In genomic region chr1:197774691-197775281, GRCh38 we compare ENCODE assay signal across 8 cellular contexts. TPM values are rescaled to one million over a fixed set of nuclear protein-coding genes. Genes with fewer than 3 reads are reported as not detected.
DNase-seq lines count a peak whose midpoint lies in the region; ATAC-seq and TF ChIP-seq lines count a peak whose summit lies in the region.

No MANE protein-coding gene starts in this region.

- ATAC-seq in GM19324 (IDR thresholded peaks at IDR 0.05; ENCODE audit: low FRiP score, unreplicated experiment) (peak; percentile 57), HG03378 (IDR thresholded peaks at IDR 0.05; ENCODE audit: unreplicated experiment) (peak; percentile 25)

- H3K4me1 Mint-ChIP-seq in T-helper 1 cell treated with Interleukin-12 subunit alpha and Interleukin-12 subunit beta and Interleukin-4 antibody, amounts not matched to agents 30 μg/mL and 1 μg/mL, for 36 hours (ENCODE audit: low read depth): peaks cover 66% of the 10 kb centered on the region

- H3K27me3 Mint-ChIP-seq in T-helper 1 cell treated with Interleukin-12 subunit alpha and Interleukin-12 subunit beta and Interleukin-4 antibody, amounts not matched to agents 30 μg/mL and 1 μg/mL, for 36 hours (ENCODE audit: low read depth): no peaks in the 10 kb centered on the region

- 0 to 1% (median 0%) methylated on average over 17 to 67 of the region's 67 CpGs for WGBS in spleen, 5 donors

- TF ChIP-seq POLR2A in spleen (IDR thresholded peaks at IDR 0.05): no peak

- no peaks in the 10 kb centered on the region for H3K9me3 Mint-ChIP-seq in T-helper 1 cell treated with Interleukin-12 subunit alpha and Interleukin-12 subunit beta and Interleukin-4 antibody, amounts not matched to agents 30 μg/mL and 1 μg/mL, for 36 hours

- peak in 8 of 14 donors; percentile 9 to 66 (median 47) for DNase-seq in C1 segment of cervical spinal cord (lab: John Stamatoyannopoulos, UW)
- peak; percentile 53 for DNase-seq in astrocyte of the spinal cord (ENCODE audit: low read depth, low spot score)
- DNase-seq in spleen: peak; percentile 93
- no peak for DNase-seq in RKO (ENCODE audit: low spot score)

- H3K4me1 ChIP-seq in iPS-18a (ENCODE audit: control insufficient read depth, low read depth, low read length): peaks cover 13% of the 10 kb centered on the region
- H3K4me1 ChIP-seq in spleen: peaks cover 38 to 82% (median 64%) of the 10 kb centered on the region in 6 donors

- H3K27me3 ChIP-seq in iPS-18a (ENCODE audit: control insufficient read depth, insufficient read depth, low read length) (peaks cover 15% of the 10 kb centered on the region), spleen (replicated peaks in 1 of 7) (no peaks in the 10 kb centered on the region)

- peak overlapping the region; percentile 94 for H3K27ac Mint-ChIP-seq in T-helper 1 cell treated with Interleukin-12 subunit alpha and Interleukin-12 subunit beta and Interleukin-4 antibody, amounts not matched to agents 30 μg/mL and 1 μg/mL, for 36 hours

- H3K36me3 ChIP-seq in iPS-18a (ENCODE audit: control insufficient read depth, low read depth, low read length): no peaks in the 10 kb centered on the region
- H3K36me3 ChIP-seq in spleen: peaks cover 0 to 8% (median 0%) of the 10 kb centered on the region in 6 donors

- peak overlapping the region; percentile 64 for H3K4me3 ChIP-seq in astrocyte of the spinal cord (ENCODE audit: low read depth, low read length)
- H3K4me3 ChIP-seq in iPS-18a (ENCODE audit: low read length): peak overlapping the region; percentile 58
- peak overlapping the region; percentile 54 to 91 (median 68) for H3K4me3 ChIP-seq in spleen

- H3K9ac ChIP-seq in iPS-18a (ENCODE audit: low read length): peak overlapping the region; percentile 24

- H3K27ac ChIP-seq in iPS-18a (ENCODE audit: low read length): no peak overlapping the region
- H3K27ac ChIP-seq in spleen: peak overlapping the region; percentile 72 to 98 (median 94)

- TF ChIP-seq CTCF in astrocyte of the spinal cord (IDR thresholded peaks at IDR 0.05; ENCODE audit: low read depth, low read length): no peak
- no peak for TF ChIP-seq CTCF in spleen (IDR thresholded peaks at IDR 0.05 in 8 of 11, conservative IDR thresholded peaks at IDR 0.05 in 3 of 11)

- H3K9me3 ChIP-seq in iPS-18a (ENCODE audit: control insufficient read depth, low read depth, low read length): no peaks in the 10 kb centered on the region
- no peaks in the 10 kb centered on the region for H3K9me3 ChIP-seq in spleen

- H3K36me3 Mint-ChIP-seq in T-helper 1 cell treated with Interleukin-12 subunit alpha and Interleukin-12 subunit beta and Interleukin-4 antibody, amounts not matched to agents 30 μg/mL and 1 μg/mL, for 36 hours (ENCODE audit: low read depth): peaks cover 14% of the 10 kb centered on the region

- intact Hi-C loops in spleen (cut with DNase I; ENCODE audit: low total_unique reads): no loop called here

- H3K4me3 Mint-ChIP-seq in T-helper 1 cell treated with Interleukin-12 subunit alpha and Interleukin-12 subunit beta and Interleukin-4 antibody, amounts not matched to agents 30 μg/mL and 1 μg/mL, for 36 hours: peak overlapping the region; percentile 96

- in situ Hi-C loops in astrocyte of the spinal cord (cut with HindIII; ENCODE audit: low sequenced_read_pairs): no loop called here

RNA-seq across cellular contexts. Expression of gene DENND1B, which starts 0.5 kb away (rescaled TPM):
- 10 to 100 TPM; 18.3 to 31.8 (median 20.9) TPM for total RNA-seq in spleen
- polyA plus RNA-seq in spleen: 1 to 10 TPM; 2.8 to 4.1 (median 3.5) TPM
